Comparison of ENCODE assay signal across 9 cellular contexts in genomic region chr17:82238562-82239201, GRCh38. TPM values are rescaled to one million over a fixed set of nuclear protein-coding genes. Genes with fewer than 3 reads are reported as not detected.
A peak's percentile ranks its signal among the peaks of the same experiment; 100 is the strongest.
DNase-seq lines count a peak whose midpoint lies in the region; ATAC-seq, FAIRE-seq and TF ChIP-seq lines count a peak whose summit lies in the region.
"Had no signal": no experiment of that assay in that cellular context is flagged by ENCODE, and none has a peak within 500 bp of the region (broad histone marks: within the 10 kb centered on the region; RNA-seq: fewer than 3 reads in every experiment).

No MANE protein-coding gene starts in this region.

- FAIRE-seq in GM18507 (lab: Jason Lieb, UNC): peak; percentile 72
- FAIRE-seq: TTC549 had no signal

- H3K27me3 ChIP-seq in heart left ventricle (no peaks in the 10 kb centered on the region), skeletal muscle satellite cell (ENCODE audit: control insufficient read depth, insufficient read depth, low read length) (no peaks in the 10 kb centered on the region)

- H3K9me3 ChIP-seq in heart left ventricle: no peaks in the 10 kb centered on the region
- H3K9me3 ChIP-seq in skeletal muscle satellite cell (replicated peaks; ENCODE audit: low read length): no peaks in the 10 kb centered on the region

- peak overlapping the region; percentile 99 for H3K27ac ChIP-seq in RWPE1
- peak overlapping the region; percentile 6 to 86 (median 60) for H3K27ac ChIP-seq in heart left ventricle

- no peak for TF ChIP-seq CTCF in RWPE1 (conservative IDR thresholded peaks at IDR 0.05; ENCODE audit: low read depth)
- TF ChIP-seq CTCF in heart left ventricle (IDR thresholded peaks at IDR 0.05): no peak

- peak in 1 of 2 donors; percentile 55 for TF ChIP-seq POLR2A in heart left ventricle (IDR thresholded peaks at IDR 0.05)

- H3K4me1 Mint-ChIP-seq in activated naive CD4-positive, alpha-beta T cell treated with anti-CD3 and anti-CD28 coated beads, Interleukin-2, amount 10 ng/mL, durations not matched to agents 7 days and 5 days: peaks cover 66% of the 10 kb centered on the region

- H3K4me2 ChIP-seq in skeletal muscle satellite cell (ENCODE audit: low read length): peak overlapping the region; percentile 67

- H3K4me3 ChIP-seq in heart left ventricle (peak overlapping the region in 8 of 12 donors; percentile 0 to 34 (median 22)), skeletal muscle satellite cell (ENCODE audit: low read length) (peak overlapping the region; percentile 47)

- DNase-seq in GM18507 (ENCODE audit: extremely low spot score, insufficient read length, low read depth): no peak
- peak; percentile 75 for DNase-seq in RWPE1 (ENCODE audit: low spot score)
- peak; percentile 88 for DNase-seq in activated naive CD4-positive, alpha-beta T cell treated with anti-CD3 and anti-CD28 coated beads, Interleukin-2, amount 10 ng/mL, durations not matched to agents 7 days and 5 days
- peak; percentile 78 to 87 (median 85) for DNase-seq in heart left ventricle
- DNase-seq in KG1 (lab: John Stamatoyannopoulos, UW): no peak
- no peak for DNase-seq in LoVo (ENCODE audit: low spot score)
- no peak for DNase-seq in NCI-H82 treated with DMSO at 0.1 percent for 48 hours (lab: John Stamatoyannopoulos, UW; ENCODE audit: unreplicated experiment)

- POLR2A ChIA-PET in RWPE1 (lab: Yijun Ruan, JAX; ENCODE audit: low non-redundant PET): no interaction called here

- H3K27me3 Mint-ChIP-seq in activated naive CD4-positive, alpha-beta T cell treated with anti-CD3 and anti-CD28 coated beads, Interleukin-2, amount 10 ng/mL, durations not matched to agents 7 days and 5 days: no peaks in the 10 kb centered on the region

- intact Hi-C loops in heart left ventricle (cut with DNase I): loop anchor here in 7 of 10 donors (5.0 to 10.0 kb wide), 5 partner anchors 34 to 86 kb away; partner anchors contain the start of gene CSNK1D (in 2 of the 7)

- 20 to 36% (median 24%) methylated on average over 18 to 33 of the region's 33 CpGs for WGBS in heart left ventricle, 4 donors

- H3K27ac Mint-ChIP-seq in activated naive CD4-positive, alpha-beta T cell treated with anti-CD3 and anti-CD28 coated beads, Interleukin-2, amount 10 ng/mL, durations not matched to agents 7 days and 5 days: peak overlapping the region; percentile 85

- peaks cover 0 to 60% (median 17%) of the 10 kb centered on the region in 9 donors for H3K36me3 ChIP-seq in heart left ventricle
- peaks cover 68% of the 10 kb centered on the region for H3K36me3 ChIP-seq in skeletal muscle satellite cell (ENCODE audit: insufficient read depth, low read length)

- peak overlapping the region; percentile 23 for H3K9ac ChIP-seq in skeletal muscle satellite cell (ENCODE audit: low read depth, low read length)

- peak in 3 of 4 donors; percentile 19 to 42 (median 27) for ATAC-seq in heart left ventricle

- H3K36me3 Mint-ChIP-seq in activated naive CD4-positive, alpha-beta T cell treated with anti-CD3 and anti-CD28 coated beads, Interleukin-2, amount 10 ng/mL, durations not matched to agents 7 days and 5 days: peaks cover 22% of the 10 kb centered on the region

- H3K4me3 Mint-ChIP-seq in activated naive CD4-positive, alpha-beta T cell treated with anti-CD3 and anti-CD28 coated beads, Interleukin-2, amount 10 ng/mL, durations not matched to agents 7 days and 5 days: peak overlapping the region; percentile 69

- CTCF ChIA-PET in RWPE1 (lab: Yijun Ruan, JAX): interaction anchor here (0.7 kb wide), 1 partner anchor 85 kb away, joined by 3 read pairs; no protein-coding TSS in a partner anchor
- CTCF ChIA-PET in activated naive CD4-positive, alpha-beta T cell treated with anti-CD3 and anti-CD28 coated beads, Interleukin-2, amount 10 ng/mL, durations not matched to agents 7 days and 5 days (lab: Charles Lee): interaction anchor here (1.1 to 1.4 kb wide), 3 partner anchors 9 to 208 kb away, joined by 4 to 7 read pairs (median 6); partner anchors contain the start of gene SLC16A3

- no peaks in the 10 kb centered on the region for H3K9me3 Mint-ChIP-seq in activated naive CD4-positive, alpha-beta T cell treated with anti-CD3 and anti-CD28 coated beads, Interleukin-2, amount 10 ng/mL, durations not matched to agents 7 days and 5 days

- H3K4me1 ChIP-seq in heart left ventricle: peaks cover 49 to 94% (median 73%) of the 10 kb centered on the region in 12 donors
- H3K4me1 ChIP-seq in skeletal muscle satellite cell (ENCODE audit: control insufficient read depth, insufficient read depth, low read length): peaks cover 96% of the 10 kb centered on the region

RNA-seq across cellular contexts. Expression of gene SLC16A3, which starts 9.8 kb away (rescaled TPM):
- total RNA-seq in heart left ventricle: 10 to 100 TPM in 5 of 9 donors, 1 to 10 TPM in 4; 6.5 to 56.0 (median 12.9) TPM
- polyA plus RNA-seq in heart left ventricle: 10 to 100 TPM in 1 of 2 donors, 1 to 10 TPM in 1; 8.3 to 33.9 TPM
- 265 and 305 TPM in 2 replicates for total RNA-seq in skeletal muscle satellite cell (2012; rRNA removed)

RNA-seq across cellular contexts. Expression of gene CCDC57, which starts 26.0 kb away (rescaled TPM):
- total RNA-seq in heart left ventricle: 10 to 100 TPM in 5 of 9 donors, 1 to 10 TPM in 4; 4.3 to 17.6 (median 10.7) TPM
- 1 to 10 TPM; 8.7 to 9.5 TPM for polyA plus RNA-seq in heart left ventricle
- 15.9 and 22.3 TPM in 2 replicates for total RNA-seq in skeletal muscle satellite cell (2012; rRNA removed)

RNA-seq across cellular contexts. Expression of gene CSNK1D, which starts 34.8 kb away (rescaled TPM):
- total RNA-seq in heart left ventricle: 10 to 100 TPM; 38.4 to 83.9 (median 66.1) TPM
- polyA plus RNA-seq in heart left ventricle: 10 to 100 TPM; 47.5 to 88.1 TPM
- 51.3 and 52.7 TPM in 2 replicates for total RNA-seq in skeletal muscle satellite cell (2012; rRNA removed)

Comparison
In these comparisons a context has a peak if more than half of its experiments do, and no peak if none do; other contexts are left out.
1. DNase-seq: peak in RWPE1 (single experiment), activated naive CD4-positive, alpha-beta T cell treated with anti-CD3 and anti-CD28 coated beads, Interleukin-2, amount 10 ng/mL, durations not matched to agents 7 days and 5 days (single experiment) and heart left ventricle (5 of 5); none in GM18507 (single experiment), KG1 (single experiment), LoVo (single experiment) and NCI-H82 treated with DMSO at 0.1 percent for 48 hours (single experiment).